In genomic region chr6:33740204-33740608, GRCh38 we compare ENCODE assay signal across 1 cellular context.
TF ChIP-seq lines count a peak whose summit lies in the region.

No MANE protein-coding gene starts in this region.

TF ChIP-seq in K562, 482 proteins besides CTCF, POLR2A, EP300 and RAD21 (continued from another document and continues in another):
- TF ChIP-seq RREB1 (CRISPR knock-in tag; IDR thresholded peaks at IDR 0.05) (no peak), RFX5 (IDR thresholded peaks at IDR 0.05; ENCODE audit: low read depth, low read length) (no peak), ZNF197 (CRISPR knock-in tag; IDR thresholded peaks at IDR 0.05; ENCODE audit: low read depth) (no peak), ZNF766 (CRISPR knock-in tag; conservative IDR thresholded peaks at IDR 0.05) (0 out of 2 replicates have a peak, but pooled peaks have one; percentile 48), NFYB (IDR thresholded peaks at IDR 0.05; ENCODE audit: extremely low read depth, insufficient read length) (no peak), CEBPG (CRISPR knock-in tag; IDR thresholded peaks at IDR 0.05) (peak; percentile 96), CEBPG (tag; conservative IDR thresholded peaks at IDR 0.05 in 1 of 2, IDR thresholded peaks at IDR 0.05 in 1 of 2) (peak; percentile 93 to 98), NRF1 (conservative IDR thresholded peaks at IDR 0.05 in 1 of 2, IDR thresholded peaks at IDR 0.05 in 1 of 2) (peak in 1 of 2 experiments; percentile 28; a peak in 1 of 4 replicates), SMAD1 (IDR thresholded peaks at IDR 0.05; ENCODE audit: low read depth, low read length, partially characterized antibody) (no peak), ZNF696 (CRISPR knock-in tag; conservative IDR thresholded peaks at IDR 0.05) (no peak), MBD2 (IDR thresholded peaks at IDR 0.05; ENCODE audit: borderline replicate concordance, low read depth) (no peak), CEBPZ (IDR thresholded peaks at IDR 0.05; ENCODE audit: borderline replicate concordance, low read depth, low read length) (no peak), ILF3 (IDR thresholded peaks at IDR 0.05; ENCODE audit: borderline replicate concordance) (no peak), ELF2 (CRISPR knock-in tag; IDR thresholded peaks at IDR 0.05) (0 out of 2 replicates have a peak, but pooled peaks have one; percentile 35), ZNF644 (tag; IDR thresholded peaks at IDR 0.05; ENCODE audit: low read depth) (no peak), KDM2B (CRISPR knock-in tag; IDR thresholded peaks at IDR 0.05) (no peak), SREBF1 (IDR thresholded peaks at IDR 0.05; ENCODE audit: borderline replicate concordance, low read depth, low read length) (no peak), ZNF444 (CRISPR knock-in tag; IDR thresholded peaks at IDR 0.05) (no peak), DEAF1 (CRISPR knock-in tag; IDR thresholded peaks at IDR 0.05) (no peak), STAT5A (IDR thresholded peaks at IDR 0.05; ENCODE audit: borderline replicate concordance, low read length) (no peak), ZNF140 (CRISPR knock-in tag; IDR thresholded peaks at IDR 0.05) (no peak), CBFA2T3 (IDR thresholded peaks at IDR 0.05) (no peak), PKNOX1 (IDR thresholded peaks at IDR 0.05) (peak; percentile 68), YBX1 (IDR thresholded peaks at IDR 0.05) (no peak), THAP12 (CRISPR knock-in tag; IDR thresholded peaks at IDR 0.05) (no peak), MNT (conservative IDR thresholded peaks at IDR 0.05) (no peak), GTF2E2 (tag; IDR thresholded peaks at IDR 0.05) (no peak), ATF3 (IDR thresholded peaks at IDR 0.05) (peak; percentile 90), ATF3 (CRISPR knock-in tag; conservative IDR thresholded peaks at IDR 0.05) (no peak), NFXL1 (CRISPR knock-in tag; IDR thresholded peaks at IDR 0.05) (no peak), ZNF589 (CRISPR knock-in tag; IDR thresholded peaks at IDR 0.05; ENCODE audit: low read depth) (no peak; the same call in 1 of the 2 replicates), NCOA1 (IDR thresholded peaks at IDR 0.05; ENCODE audit: low read depth) (no peak), BRF1 (IDR thresholded peaks at IDR 0.05; ENCODE audit: borderline replicate concordance, extremely low read depth, insufficient read length) (no peak), ZNF584 (CRISPR knock-in tag; IDR thresholded peaks at IDR 0.05; ENCODE audit: low read depth) (no peak; the same call in 1 of the 2 replicates)
- TF ChIP-seq, protein P1, sequence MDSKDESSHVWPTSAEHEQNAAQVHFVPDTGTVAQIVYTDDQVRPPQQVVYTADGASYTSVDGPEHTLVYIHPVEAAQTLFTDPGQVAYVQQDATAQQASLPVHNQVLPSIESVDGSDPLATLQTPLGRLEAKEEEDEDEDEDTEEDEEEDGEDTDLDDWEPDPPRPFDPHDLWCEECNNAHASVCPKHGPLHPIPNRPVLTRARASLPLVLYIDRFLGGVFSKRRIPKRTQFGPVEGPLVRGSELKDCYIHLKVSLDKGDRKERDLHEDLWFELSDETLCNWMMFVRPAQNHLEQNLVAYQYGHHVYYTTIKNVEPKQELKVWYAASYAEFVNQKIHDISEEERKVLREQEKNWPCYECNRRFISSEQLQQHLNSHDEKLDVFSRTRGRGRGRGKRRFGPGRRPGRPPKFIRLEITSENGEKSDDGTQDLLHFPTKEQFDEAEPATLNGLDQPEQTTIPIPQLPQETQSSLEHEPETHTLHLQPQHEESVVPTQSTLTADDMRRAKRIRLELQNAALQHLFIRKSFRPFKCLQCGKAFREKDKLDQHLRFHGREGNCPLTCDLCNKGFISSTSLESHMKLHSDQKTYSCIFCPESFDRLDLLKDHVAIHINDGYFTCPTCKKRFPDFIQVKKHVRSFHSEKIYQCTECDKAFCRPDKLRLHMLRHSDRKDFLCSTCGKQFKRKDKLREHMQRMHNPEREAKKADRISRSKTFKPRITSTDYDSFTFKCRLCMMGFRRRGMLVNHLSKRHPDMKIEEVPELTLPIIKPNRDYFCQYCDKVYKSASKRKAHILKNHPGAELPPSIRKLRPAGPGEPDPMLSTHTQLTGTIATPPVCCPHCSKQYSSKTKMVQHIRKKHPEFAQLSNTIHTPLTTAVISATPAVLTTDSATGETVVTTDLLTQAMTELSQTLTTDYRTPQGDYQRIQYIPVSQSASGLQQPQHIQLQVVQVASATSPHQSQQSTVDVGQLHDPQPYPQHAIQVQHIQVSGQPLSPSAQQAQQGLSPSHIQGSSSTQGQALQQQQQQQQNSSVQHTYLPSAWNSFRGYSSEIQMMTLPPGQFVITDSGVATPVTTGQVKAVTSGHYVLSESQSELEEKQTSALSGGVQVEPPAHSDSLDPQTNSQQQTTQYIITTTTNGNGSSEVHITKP (IDR thresholded peaks at IDR 0.05; ENCODE audit: partially characterized antibody), result no peak
- TF ChIP-seq, protein P2, sequence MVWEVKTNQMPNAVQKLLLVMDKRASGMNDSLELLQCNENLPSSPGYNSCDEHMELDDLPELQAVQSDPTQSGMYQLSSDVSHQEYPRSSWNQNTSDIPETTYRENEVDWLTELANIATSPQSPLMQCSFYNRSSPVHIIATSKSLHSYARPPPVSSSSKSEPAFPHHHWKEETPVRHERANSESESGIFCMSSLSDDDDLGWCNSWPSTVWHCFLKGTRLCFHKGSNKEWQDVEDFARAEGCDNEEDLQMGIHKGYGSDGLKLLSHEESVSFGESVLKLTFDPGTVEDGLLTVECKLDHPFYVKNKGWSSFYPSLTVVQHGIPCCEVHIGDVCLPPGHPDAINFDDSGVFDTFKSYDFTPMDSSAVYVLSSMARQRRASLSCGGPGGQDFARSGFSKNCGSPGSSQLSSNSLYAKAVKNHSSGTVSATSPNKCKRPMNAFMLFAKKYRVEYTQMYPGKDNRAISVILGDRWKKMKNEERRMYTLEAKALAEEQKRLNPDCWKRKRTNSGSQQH (CRISPR knock-in tag; IDR thresholded peaks at IDR 0.05), result no peak
